8 cellular contexts compared by ENCODE assay signal in the genomic region with DNA sequence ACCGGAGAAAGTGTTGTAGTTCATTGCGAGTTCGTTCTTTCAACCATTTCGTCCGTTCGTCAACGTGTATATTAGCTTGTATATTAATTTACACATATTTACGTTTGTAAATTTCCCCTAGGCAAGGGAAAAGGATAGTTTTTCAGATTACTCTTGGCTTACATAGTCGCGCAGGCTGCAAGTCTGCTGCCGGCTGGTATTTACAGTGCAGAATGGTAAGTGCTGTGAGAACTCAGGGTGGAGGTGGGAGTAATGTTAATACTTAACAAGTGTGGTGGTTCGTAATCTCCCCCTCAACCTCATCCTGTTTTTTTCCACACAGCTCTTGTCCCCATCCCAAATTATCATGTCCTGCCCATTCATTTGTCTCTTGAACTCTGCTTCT. TPM values are rescaled to one million over a fixed set of nuclear protein-coding genes. Genes with fewer than 3 reads are reported as not detected.
DNase-seq lines count a peak whose midpoint lies in the region; ATAC-seq and TF ChIP-seq lines count a peak whose summit lies in the region.

No MANE protein-coding gene starts in this region.

- H3K4me3 Mint-ChIP-seq in activated naive CD4-positive, alpha-beta T cell treated with anti-CD3 and anti-CD28 coated beads, Interleukin-2, amount 50 U/mL, for 24 hours, result peak overlapping the region; percentile 98
- peak overlapping the region; percentile 95 for H3K4me3 Mint-ChIP-seq in activated naive CD8-positive, alpha-beta T cell treated with anti-CD3 and anti-CD28 coated beads for 36 hours

- H3K9me3 Mint-ChIP-seq in activated naive CD4-positive, alpha-beta T cell treated with anti-CD3 and anti-CD28 coated beads, Interleukin-2, amount 50 U/mL, for 24 hours, result no peaks in the 10 kb centered on the region
- H3K9me3 Mint-ChIP-seq in activated naive CD8-positive, alpha-beta T cell treated with anti-CD3 and anti-CD28 coated beads for 36 hours, result no peaks in the 10 kb centered on the region

- no peak for DNase-seq in activated naive CD4-positive, alpha-beta T cell (lab: John Stamatoyannopoulos, UW)
- no peak for DNase-seq in activated naive CD8-positive, alpha-beta T cell treated with anti-CD3 and anti-CD28 coated beads for 36 hours
- DNase-seq in DMS79 (lab: John Stamatoyannopoulos, UW) (no peak), HEK293T (ENCODE audit: extremely low spot score) (no peak)

- no peak for ATAC-seq in HG03196 (IDR thresholded peaks at IDR 0.05; ENCODE audit: unreplicated experiment)

- H3K36me3 ChIP-seq in iPS-20b (ENCODE audit: insufficient read depth, low read depth, low read length) (no peaks in the 10 kb centered on the region), subcutaneous abdominal adipose tissue (ENCODE audit: control insufficient read depth in 5 of 5, insufficient read depth in 5 of 5, low read length in 5 of 5) (peaks cover 0 to 4% (median 0%) of the 10 kb centered on the region in 5 donors)

- CTCF ChIA-PET in HEK293T (lab: Yijun Ruan, JAX), result interaction anchor here (0.6 to 1.7 kb wide), 3 partner anchors 14 to 1305 kb away, joined by 3 to 8 read pairs (median 4); no protein-coding TSS in a partner anchor

- peaks cover 43% of the 10 kb centered on the region for H3K4me1 Mint-ChIP-seq in activated naive CD4-positive, alpha-beta T cell treated with anti-CD3 and anti-CD28 coated beads, Interleukin-2, amount 50 U/mL, for 24 hours
- peaks cover 31% of the 10 kb centered on the region for H3K4me1 Mint-ChIP-seq in activated naive CD8-positive, alpha-beta T cell treated with anti-CD3 and anti-CD28 coated beads for 36 hours

- H3K9ac ChIP-seq in iPS-20b (ENCODE audit: low read depth, low read length) (peak overlapping the region; percentile 99), subcutaneous abdominal adipose tissue (ENCODE audit: low read length in 5 of 5) (peak overlapping the region; percentile 92 to 99 (median 96))

- H3K27me3 ChIP-seq in iPS-20b (ENCODE audit: insufficient read depth, low read length), result no peaks in the 10 kb centered on the region
- no peaks in the 10 kb centered on the region for H3K27me3 ChIP-seq in subcutaneous abdominal adipose tissue (ENCODE audit: control insufficient read depth in 5 of 5, insufficient read depth in 4 of 5, low read length in 5 of 5)

- H3K4me1 ChIP-seq in iPS-20b (ENCODE audit: insufficient read depth, low read length), result peaks cover 5% of the 10 kb centered on the region
- peaks cover 3 to 21% (median 18%) of the 10 kb centered on the region in 5 donors for H3K4me1 ChIP-seq in subcutaneous abdominal adipose tissue (ENCODE audit: control insufficient read depth in 5 of 5, insufficient read depth in 5 of 5, low read length in 5 of 5)

- peaks cover 7% of the 10 kb centered on the region for H3K36me3 Mint-ChIP-seq in activated naive CD4-positive, alpha-beta T cell treated with anti-CD3 and anti-CD28 coated beads, Interleukin-2, amount 50 U/mL, for 24 hours
- H3K36me3 Mint-ChIP-seq in activated naive CD8-positive, alpha-beta T cell treated with anti-CD3 and anti-CD28 coated beads for 36 hours, result peaks cover 12% of the 10 kb centered on the region

- H3K9me3 ChIP-seq in iPS-20b (ENCODE audit: insufficient read depth, low read depth, low read length) (no peaks in the 10 kb centered on the region), subcutaneous abdominal adipose tissue (ENCODE audit: control insufficient read depth in 5 of 5, low read length in 5 of 5) (no peaks in the 10 kb centered on the region)

- H3K27ac Mint-ChIP-seq in activated naive CD4-positive, alpha-beta T cell treated with anti-CD3 and anti-CD28 coated beads, Interleukin-2, amount 50 U/mL, for 24 hours, result peak overlapping the region; percentile 95
- peak overlapping the region; percentile 92 for H3K27ac Mint-ChIP-seq in activated naive CD8-positive, alpha-beta T cell treated with anti-CD3 and anti-CD28 coated beads for 36 hours

- peak overlapping the region; percentile 96 for H3K4me3 ChIP-seq in iPS-20b (ENCODE audit: low read length)
- peak overlapping the region; percentile 90 to 98 (median 97) for H3K4me3 ChIP-seq in subcutaneous abdominal adipose tissue (ENCODE audit: low read depth in 1 of 5, low read length in 5 of 5)

- H3K27me3 Mint-ChIP-seq in activated naive CD4-positive, alpha-beta T cell treated with anti-CD3 and anti-CD28 coated beads, Interleukin-2, amount 50 U/mL, for 24 hours, result no peaks in the 10 kb centered on the region
- H3K27me3 Mint-ChIP-seq in activated naive CD8-positive, alpha-beta T cell treated with anti-CD3 and anti-CD28 coated beads for 36 hours, result no peaks in the 10 kb centered on the region

- POLR2A ChIA-PET in HEK293T (lab: Yijun Ruan, JAX), result interaction anchor here (0.9 to 1.6 kb wide), 4 partner anchors 14 to 245 kb away, joined by 3 to 15 read pairs (median 4); no protein-coding TSS in a partner anchor

- H3K27ac ChIP-seq in iPS-20b (ENCODE audit: low read length) (peak overlapping the region; percentile 96), subcutaneous abdominal adipose tissue (ENCODE audit: low read depth, low read length) (peak overlapping the region; percentile 88)

TF ChIP-seq in HEK293T, 16 proteins besides CTCF, POLR2A, EP300 and RAD21:
- no peak for TF ChIP-seq NFRKB (IDR thresholded peaks at IDR 0.05)
- TF ChIP-seq, protein P1, sequence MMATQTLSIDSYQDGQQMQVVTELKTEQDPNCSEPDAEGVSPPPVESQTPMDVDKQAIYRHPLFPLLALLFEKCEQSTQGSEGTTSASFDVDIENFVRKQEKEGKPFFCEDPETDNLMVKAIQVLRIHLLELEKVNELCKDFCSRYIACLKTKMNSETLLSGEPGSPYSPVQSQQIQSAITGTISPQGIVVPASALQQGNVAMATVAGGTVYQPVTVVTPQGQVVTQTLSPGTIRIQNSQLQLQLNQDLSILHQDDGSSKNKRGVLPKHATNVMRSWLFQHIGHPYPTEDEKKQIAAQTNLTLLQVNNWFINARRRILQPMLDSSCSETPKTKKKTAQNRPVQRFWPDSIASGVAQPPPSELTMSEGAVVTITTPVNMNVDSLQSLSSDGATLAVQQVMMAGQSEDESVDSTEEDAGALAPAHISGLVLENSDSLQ (IDR thresholded peaks at IDR 0.05), result no peak
- TF ChIP-seq ELF4 (IDR thresholded peaks at IDR 0.05), result no peak
- no peak for TF ChIP-seq HDGF (IDR thresholded peaks at IDR 0.05; ENCODE audit: borderline replicate concordance)
- TF ChIP-seq ZNF384 (IDR thresholded peaks at IDR 0.05), result no peak
- TF ChIP-seq FOXK2 (IDR thresholded peaks at IDR 0.05), result no peak
- TF ChIP-seq ARNT (IDR thresholded peaks at IDR 0.05), result no peak
- no peak for TF ChIP-seq BHLHE40 (IDR thresholded peaks at IDR 0.05; ENCODE audit: borderline replicate concordance)
- TF ChIP-seq LEF1 (IDR thresholded peaks at IDR 0.05; ENCODE audit: borderline replicate concordance), result no peak
- no peak for TF ChIP-seq CTBP1 (IDR thresholded peaks at IDR 0.05; ENCODE audit: borderline replicate concordance)
- no peak for TF ChIP-seq SP1 (IDR thresholded peaks at IDR 0.05)
- no peak for TF ChIP-seq SUZ12 (IDR thresholded peaks at IDR 0.05)
- TF ChIP-seq FOXA1 (IDR thresholded peaks at IDR 0.05), result no peak
- TF ChIP-seq FOXM1 (IDR thresholded peaks at IDR 0.05; ENCODE audit: borderline replicate concordance), result no peak
- TF ChIP-seq L3MBTL2 (conservative IDR thresholded peaks at IDR 0.05), result no peak
- TF ChIP-seq TARDBP (IDR thresholded peaks at IDR 0.05), result no peak

RNA-seq across cellular contexts. Expression of gene FAM98B, which starts 0.8 kb away (rescaled TPM):
- total RNA-seq in activated naive CD8-positive, alpha-beta T cell treated with anti-CD3 and anti-CD28 coated beads for 36 hours, result 10 to 100 TPM; 54.9 to 59.3 TPM
